ENCODE assay signal across 25 cellular contexts in the genomic region with DNA sequence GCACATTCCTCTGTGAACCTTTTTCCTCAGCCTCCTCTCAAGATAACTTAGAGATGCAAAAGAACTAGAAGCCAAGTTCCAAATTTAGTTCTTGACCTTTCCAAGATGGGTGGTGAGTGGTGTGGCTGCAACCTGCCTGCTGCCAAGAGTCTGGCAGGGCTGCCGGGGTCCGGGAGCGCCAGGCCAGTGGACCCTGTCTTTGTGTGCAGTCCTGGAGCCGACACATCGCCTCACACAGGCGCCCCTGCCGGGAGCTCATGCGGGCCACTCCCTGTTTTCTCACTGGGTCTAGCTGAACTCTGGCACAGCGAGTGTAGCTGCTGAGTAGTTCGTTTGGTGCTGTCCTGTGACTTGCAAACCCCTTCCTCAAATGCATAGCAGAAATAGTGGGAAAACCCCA.
A peak's percentile ranks its signal among the peaks of the same experiment; 100 is the strongest.
DNase-seq lines count a peak whose midpoint lies in the region; ATAC-seq and TF ChIP-seq lines count a peak whose summit lies in the region.
"Had no signal": no experiment of that assay in that cellular context is flagged by ENCODE, and none has a peak within 500 bp of the region (broad histone marks: within the 10 kb centered on the region; RNA-seq: fewer than 3 reads in every experiment).

No MANE protein-coding gene starts in this region.

- H3K36me3 Mint-ChIP-seq in CD4-positive, alpha-beta memory T cell, result no peaks in the 10 kb centered on the region
- H3K36me3 Mint-ChIP-seq: activated naive CD4-positive, alpha-beta T cell treated with anti-CD3 and anti-CD28 coated beads, Interleukin-2, amount 10 ng/mL, durations not matched to agents 7 days and 5 days; natural killer cell treated with Interleukin-12 subunit alpha and Interleukin-12 subunit beta and Interleukin-15 and Interleukin-18, amount 100 ng/mL, for 72 hours had no signal

- H3K36me3 ChIP-seq in colonic mucosa, result no peaks in the 10 kb centered on the region
- no peaks in the 10 kb centered on the region for H3K36me3 ChIP-seq in muscle layer of colon (ENCODE audit: insufficient read depth, low read length)
- no peaks in the 10 kb centered on the region for H3K36me3 ChIP-seq in uterus
- H3K36me3 ChIP-seq in CD4-positive, alpha-beta memory T cell (ENCODE audit: insufficient read depth, low read length), result no peaks in the 10 kb centered on the region
- H3K36me3 ChIP-seq: BLaER1, tibial nerve had no signal

- peak overlapping the region in 1 of 2 donors; percentile 38 for H3K9ac ChIP-seq in colonic mucosa (ENCODE audit: low read depth in 2 of 2, low read length in 2 of 2)
- H3K9ac ChIP-seq in muscle layer of colon (ENCODE audit: low read length), result no peak overlapping the region
- H3K9ac ChIP-seq: BLaER1 had no signal

- ATAC-seq in left cardiac atrium (peak; percentile 64 to 77), GM18519 (IDR thresholded peaks at IDR 0.05; ENCODE audit: low FRiP score, unreplicated experiment) (no peak)
- ATAC-seq: activated CD8-positive, alpha-beta T cell treated with anti-CD3 and anti-CD28 coated beads for 36 hours; natural killer cell treated with Interleukin-12 subunit alpha and Interleukin-12 subunit beta and Interleukin-15 and Interleukin-18, amount 100 ng/mL, for 72 hours; stimulated activated naive CD8-positive, alpha-beta T cell treated with anti-CD3 and anti-CD28 coated beads, Interleukin-15, amount 100 ng/mL, for 72 hours had no signal

- no peak overlapping the region for H3K4me3 Mint-ChIP-seq in CD4-positive, alpha-beta memory T cell
- H3K4me3 Mint-ChIP-seq: activated CD8-positive, alpha-beta T cell treated with anti-CD3 and anti-CD28 coated beads for 36 hours; activated naive CD4-positive, alpha-beta T cell treated with anti-CD3 and anti-CD28 coated beads, Interleukin-2, amount 10 ng/mL, durations not matched to agents 7 days and 5 days; natural killer cell treated with Interleukin-12 subunit alpha and Interleukin-12 subunit beta and Interleukin-15 and Interleukin-18, amount 100 ng/mL, for 72 hours; stimulated activated naive CD8-positive, alpha-beta T cell treated with anti-CD3 and anti-CD28 coated beads, Interleukin-15, amount 100 ng/mL, for 72 hours; T-helper 2 cell treated with Interferon-gamma antibody and Interleukin-4, amounts not matched to agents 5 μg/mL and 100 μg/mL, for 36 hours had no signal

- no peak overlapping the region for H3K4me3 ChIP-seq in colonic mucosa
- no peak overlapping the region for H3K4me3 ChIP-seq in muscle layer of colon (ENCODE audit: low read depth in 1 of 2, low read length in 2 of 2)
- no peak overlapping the region for H3K4me3 ChIP-seq in uterus
- no peak overlapping the region for H3K4me3 ChIP-seq in CD4-positive, alpha-beta memory T cell (ENCODE audit: low read length in 2 of 2)
- H3K4me3 ChIP-seq: BLaER1, PC-9, tibial nerve had no signal

- H3K27me3 ChIP-seq in colonic mucosa (no peaks in the 10 kb centered on the region), muscle layer of colon (ENCODE audit: control insufficient read depth in 1 of 2, insufficient read depth in 2 of 2, low read length in 2 of 2) (no peaks in the 10 kb centered on the region), uterus (no peaks in the 10 kb centered on the region)
- no peaks in the 10 kb centered on the region for H3K27me3 ChIP-seq in CD4-positive, alpha-beta memory T cell (ENCODE audit: insufficient read depth, low read length)
- H3K27me3 ChIP-seq: BLaER1, tibial nerve had no signal

- CTCF ChIA-PET in CD4-positive, alpha-beta memory T cell (lab: Charles Lee; ENCODE audit: partially characterized antibody), result no interaction called here

- TF ChIP-seq CTCF in colonic mucosa (IDR thresholded peaks at IDR 0.05) (no peak), uterus (IDR thresholded peaks at IDR 0.05) (no peak)

- TF ChIP-seq POLR2A in uterus (IDR thresholded peaks at IDR 0.05), result no peak

- no peaks in the 10 kb centered on the region for H3K4me1 Mint-ChIP-seq in CD4-positive, alpha-beta memory T cell
- H3K4me1 Mint-ChIP-seq: activated naive CD4-positive, alpha-beta T cell treated with anti-CD3 and anti-CD28 coated beads, Interleukin-2, amount 10 ng/mL, durations not matched to agents 7 days and 5 days; stimulated activated naive CD8-positive, alpha-beta T cell treated with anti-CD3 and anti-CD28 coated beads, Interleukin-15, amount 100 ng/mL, for 72 hours had no signal

- POLR2A ChIA-PET in CD4-positive, alpha-beta memory T cell (lab: Charles Lee; ENCODE audit: partially characterized antibody), result no interaction called here

- intact Hi-C loops in colonic mucosa (cut with DNase I), result no loop called here
- intact Hi-C loops in left cardiac atrium (cut with DNase I), result no loop called here
- intact Hi-C loops in uterus (cut with DNase I; ENCODE audit: low total_unique reads), result no loop called here
- intact Hi-C loops in CD4-positive, alpha-beta memory T cell (cut with micrococcal nuclease), result no loop called here

- DNase-seq in colonic mucosa (peak; percentile 67), left cardiac atrium (peak; percentile 50), uterus (no peak), NCI-H82 (lab: John Stamatoyannopoulos, UW) (no peak)
- no peak for DNase-seq in CD4-positive, alpha-beta memory T cell
- DNase-seq: activated CD8-positive, alpha-beta memory T cell treated with anti-CD3 and anti-CD28 coated beads, Interleukin-2, amount 50 U/mL, for 48 hours; activated CD8-positive, alpha-beta T cell treated with anti-CD3 and anti-CD28 coated beads for 36 hours; activated naive CD4-positive, alpha-beta T cell treated with anti-CD3 and anti-CD28 coated beads, Interleukin-2, amount 10 ng/mL, durations not matched to agents 7 days and 5 days; DMS153; effector CD4-positive, alpha-beta T cell; HCEC 1CT; midbrain; NCI-H1436 treated with DMSO at 0.1 percent for 48 hours; NCI-H226; PC-9; SIG-M5; stimulated activated CD4-positive, alpha-beta T cell treated with anti-CD3 and anti-CD28 coated beads, Interleukin-2, amount 100 ng/mL, for 24 hours; stimulated activated CD8-positive, alpha-beta memory T cell treated with anti-CD3 and anti-CD28 coated beads, Interleukin-4, amount 100 ng/mL, for 48 hours; stimulated activated naive CD8-positive, alpha-beta T cell treated with anti-CD3 and anti-CD28 coated beads, Interleukin-15, amount 100 ng/mL, for 72 hours had no signal

- peak overlapping the region; percentile 67 for H3K27ac ChIP-seq in colonic mucosa
- peak overlapping the region; percentile 55 for H3K27ac ChIP-seq in muscle layer of colon (ENCODE audit: low read depth, low read length)
- peak overlapping the region; percentile 22 to 41 for H3K27ac ChIP-seq in uterus
- no peak overlapping the region for H3K27ac ChIP-seq in CD4-positive, alpha-beta memory T cell (ENCODE audit: low read depth, low read length)
- H3K27ac ChIP-seq: BLaER1, PC-9, tibial nerve had no signal

- peaks cover 0 to 5% (median under 1%) of the 10 kb centered on the region in 8 donors for H3K9me3 Mint-ChIP-seq in CD4-positive, alpha-beta memory T cell
- H3K9me3 Mint-ChIP-seq: activated CD8-positive, alpha-beta T cell treated with anti-CD3 and anti-CD28 coated beads for 36 hours; activated naive CD4-positive, alpha-beta T cell treated with anti-CD3 and anti-CD28 coated beads, Interleukin-2, amount 10 ng/mL, durations not matched to agents 7 days and 5 days; natural killer cell treated with Interleukin-12 subunit alpha and Interleukin-12 subunit beta and Interleukin-15 and Interleukin-18, amount 100 ng/mL, for 72 hours; stimulated activated naive CD8-positive, alpha-beta T cell treated with anti-CD3 and anti-CD28 coated beads, Interleukin-15, amount 100 ng/mL, for 72 hours; T-helper 2 cell treated with Interferon-gamma antibody and Interleukin-4, amounts not matched to agents 5 μg/mL and 100 μg/mL, for 36 hours had no signal

- peaks cover 1 to 6% of the 10 kb centered on the region in 2 donors for H3K27me3 Mint-ChIP-seq in CD4-positive, alpha-beta memory T cell
- H3K27me3 Mint-ChIP-seq: activated CD8-positive, alpha-beta T cell treated with anti-CD3 and anti-CD28 coated beads for 36 hours; activated naive CD4-positive, alpha-beta T cell treated with anti-CD3 and anti-CD28 coated beads, Interleukin-2, amount 10 ng/mL, durations not matched to agents 7 days and 5 days; stimulated activated naive CD8-positive, alpha-beta T cell treated with anti-CD3 and anti-CD28 coated beads, Interleukin-15, amount 100 ng/mL, for 72 hours had no signal

- peaks cover 12% of the 10 kb centered on the region for H3K4me1 ChIP-seq in colonic mucosa
- H3K4me1 ChIP-seq in muscle layer of colon (ENCODE audit: insufficient read depth, low read length), result peaks cover 15% of the 10 kb centered on the region
- peaks cover 0 to 6% of the 10 kb centered on the region in 2 donors for H3K4me1 ChIP-seq in uterus
- no peaks in the 10 kb centered on the region for H3K4me1 ChIP-seq in CD4-positive, alpha-beta memory T cell (ENCODE audit: insufficient read depth, low read length)

- H3K27ac Mint-ChIP-seq in CD4-positive, alpha-beta memory T cell, result no peak overlapping the region
- H3K27ac Mint-ChIP-seq: activated CD8-positive, alpha-beta T cell treated with anti-CD3 and anti-CD28 coated beads for 36 hours; activated naive CD4-positive, alpha-beta T cell treated with anti-CD3 and anti-CD28 coated beads, Interleukin-2, amount 10 ng/mL, durations not matched to agents 7 days and 5 days; natural killer cell treated with Interleukin-12 subunit alpha and Interleukin-12 subunit beta and Interleukin-15 and Interleukin-18, amount 100 ng/mL, for 72 hours; T-helper 2 cell treated with Interferon-gamma antibody and Interleukin-4, amounts not matched to agents 5 μg/mL and 100 μg/mL, for 36 hours had no signal

- H3K9me3 ChIP-seq in colonic mucosa (no peaks in the 10 kb centered on the region), muscle layer of colon (ENCODE audit: low read length) (no peaks in the 10 kb centered on the region), uterus (no peaks in the 10 kb centered on the region)
- no peaks in the 10 kb centered on the region for H3K9me3 ChIP-seq in CD4-positive, alpha-beta memory T cell (ENCODE audit: control insufficient read depth in 1 of 2, low read length in 2 of 2)
- H3K9me3 ChIP-seq: BLaER1, tibial nerve had no signal

Comparison
In these comparisons a context has a peak if more than half of its experiments do, and no peak if none do; other contexts are left out.
1. DNase-seq: peak in colonic mucosa (single experiment) and left cardiac atrium (single experiment); none in uterus (0 of 2), CD4-positive, alpha-beta memory T cell (0 of 5) and NCI-H82 (single experiment).